In genomic region chr6:71107935-71108420, GRCh38 we compare ENCODE assay signal across 9 cellular contexts.
A peak's percentile ranks its signal among the peaks of the same experiment; 100 is the strongest.
DNase-seq lines count a peak whose midpoint lies in the region; ATAC-seq and TF ChIP-seq lines count a peak whose summit lies in the region.
"Had no signal": no experiment of that assay in that cellular context is flagged by ENCODE, and none has a peak within 500 bp of the region (broad histone marks: within the 10 kb centered on the region; RNA-seq: fewer than 3 reads in every experiment).

No MANE protein-coding gene starts in this region.

- H3K4me3 ChIP-seq in RWPE2 (ENCODE audit: severe bottlenecking) (no peak overlapping the region), gastrocnemius medialis (peak overlapping the region; percentile 1 to 23 (median 12)), Caco-2 (ENCODE audit: low read depth, low read length) (no peak overlapping the region)

- BruUV-seq in Caco-2 (replicated peaks; lab: Mats Ljungman, UMichigan): no TSS peak

- no peaks in the 10 kb centered on the region for H3K9me3 ChIP-seq in RWPE2 (ENCODE audit: severe bottlenecking)
- no peaks in the 10 kb centered on the region for H3K9me3 ChIP-seq in gastrocnemius medialis
- no peaks in the 10 kb centered on the region for H3K9me3 ChIP-seq in Caco-2

- intact Hi-C loops in gastrocnemius medialis (cut with DNase I; ENCODE audit: low total_unique reads) (no loop called here), Caco-2 (cut with micrococcal nuclease; ENCODE audit: unreplicated experiment) (no loop called here)

- peaks cover 10% of the 10 kb centered on the region for H3K4me1 ChIP-seq in RWPE2 (ENCODE audit: insufficient read depth, poor library complexity, severe bottlenecking)
- peaks cover 7% of the 10 kb centered on the region for H3K4me1 ChIP-seq in foreskin keratinocyte
- peaks cover 12 to 15% of the 10 kb centered on the region in 2 donors for H3K4me1 ChIP-seq in gastrocnemius medialis
- H3K4me1 ChIP-seq in Caco-2: no peaks in the 10 kb centered on the region

- H3K4me3 Mint-ChIP-seq in Caco-2 (ENCODE audit: unreplicated experiment): no peak overlapping the region

- DNase-seq in H4 (ENCODE audit: low spot score) (peak; percentile 52), RWPE2 (ENCODE audit: low spot score) (no peak), foreskin keratinocyte (peak; percentile 34 to 58), gastrocnemius medialis (no peak), Caco-2 (no peak)
- DNase-seq: activated naive CD4-positive, alpha-beta T cell had no signal

- no peaks in the 10 kb centered on the region for H3K36me3 ChIP-seq in RWPE2 (ENCODE audit: low read depth)
- H3K36me3 ChIP-seq in gastrocnemius medialis: no peaks in the 10 kb centered on the region
- H3K36me3 ChIP-seq in Caco-2 (ENCODE audit: control insufficient read depth, insufficient read depth, low read length): no peaks in the 10 kb centered on the region

- in situ Hi-C loops in gastrocnemius medialis (cut with MboI; ENCODE audit: low sequenced_read_pairs in 4 of 4): no loop called here

- H3K36me3 Mint-ChIP-seq in Caco-2 (ENCODE audit: insufficient read depth, unreplicated experiment): no peaks in the 10 kb centered on the region

- no peak overlapping the region for H3K27ac ChIP-seq in RWPE2 (ENCODE audit: poor library complexity, severe bottlenecking)
- H3K27ac ChIP-seq in foreskin keratinocyte: no peak overlapping the region
- peak overlapping the region in 3 of 4 donors; percentile 23 to 44 (median 43) for H3K27ac ChIP-seq in gastrocnemius medialis

- TF ChIP-seq CTCF in RWPE2 (IDR thresholded peaks at IDR 0.05; ENCODE audit: poor library complexity, severe bottlenecking) (no peak), foreskin keratinocyte (conservative IDR thresholded peaks at IDR 0.05) (no peak), gastrocnemius medialis (IDR thresholded peaks at IDR 0.05 in 4 of 5, conservative IDR thresholded peaks at IDR 0.05 in 1 of 5) (no peak), Caco-2 (IDR thresholded peaks at IDR 0.05; ENCODE audit: insufficient read depth in 1 of 2, low read depth in 1 of 2, low read length in 1 of 2, severe bottlenecking in 1 of 2, unreplicated experiment in 1 of 2) (no peak)

- no peaks in the 10 kb centered on the region for H3K9me3 Mint-ChIP-seq in Caco-2 (ENCODE audit: unreplicated experiment)

- peaks cover 8% of the 10 kb centered on the region for H3K27me3 Mint-ChIP-seq in Caco-2 (ENCODE audit: insufficient read depth, unreplicated experiment)

- H3K27me3 ChIP-seq in RWPE2 (ENCODE audit: insufficient read depth, poor library complexity, severe bottlenecking) (no peaks in the 10 kb centered on the region), foreskin keratinocyte (peaks cover 20% of the 10 kb centered on the region), gastrocnemius medialis (no peaks in the 10 kb centered on the region), Caco-2 (replicated peaks; ENCODE audit: control insufficient read depth, insufficient read depth, low read length) (no peaks in the 10 kb centered on the region)

- POLR2A ChIA-PET in Caco-2 (lab: Charles Lee): no interaction called here

- CTCF ChIA-PET in Caco-2 (lab: Charles Lee): no interaction called here

- H3K27ac Mint-ChIP-seq in Caco-2 (ENCODE audit: unreplicated experiment): no peak overlapping the region

- H3K4me1 Mint-ChIP-seq in Caco-2 (ENCODE audit: low read depth, unreplicated experiment): no peaks in the 10 kb centered on the region

- ATAC-seq in RWPE2 (ENCODE audit: low read depth) (peak; percentile 87), foreskin keratinocyte (peak; percentile 64), gastrocnemius medialis (peak in 1 of 2 donors; percentile 33), GM19463 (IDR thresholded peaks at IDR 0.05; ENCODE audit: unreplicated experiment) (no peak), HG02970 (IDR thresholded peaks at IDR 0.05; ENCODE audit: low FRiP score, unreplicated experiment) (no peak), HG03039 (IDR thresholded peaks at IDR 0.05; ENCODE audit: unreplicated experiment) (no peak)

- no peak for TF ChIP-seq POLR2A in gastrocnemius medialis (IDR thresholded peaks at IDR 0.05)

Comparison
In these comparisons a context has a peak if more than half of its experiments do, and no peak if none do; other contexts are left out.
1. DNase-seq: peak in H4 (single experiment) and foreskin keratinocyte (2 of 2); none in RWPE2 (single experiment), gastrocnemius medialis (0 of 2) and Caco-2 (0 of 2).
2. ATAC-seq: peak in RWPE2 (single experiment) and foreskin keratinocyte (single experiment); none in GM19463 (single experiment), HG02970 (single experiment) and HG03039 (single experiment).
3. H3K27ac ChIP-seq: peak in gastrocnemius medialis (3 of 4); none in RWPE2 (single experiment) and foreskin keratinocyte (single experiment).
4. H3K4me3 ChIP-seq: peak in gastrocnemius medialis (4 of 4); none in RWPE2 (single experiment) and Caco-2 (single experiment).